In genomic region chr5:10268100-10268499, GRCh38 we compare ENCODE assay signal across 15 cellular contexts.
"Had no signal": no experiment of that assay in that cellular context is flagged by ENCODE, and none has a peak within 500 bp of the region (broad histone marks: within the 10 kb centered on the region; RNA-seq: fewer than 3 reads in every experiment).

No MANE protein-coding gene starts in this region.

- H3K27me3 Mint-ChIP-seq: type B pancreatic cell had no signal

- H3K27me3 ChIP-seq: right atrium auricular region had no signal

- H3K36me3 Mint-ChIP-seq: natural killer cell had no signal

- H3K4me1 Mint-ChIP-seq: memory B cell had no signal

- H3K27ac ChIP-seq: right atrium auricular region had no signal

- H3K9me3 ChIP-seq: right atrium auricular region had no signal

- H3K9me3 Mint-ChIP-seq: activated CD4-positive, alpha-beta T cell treated with anti-CD3 and anti-CD28 coated beads, Interleukin-2, amount 10 ng/mL, durations not matched to agents 24 days and 14 days; activated T-helper 1 cell treated with anti-CD3 and anti-CD28 coated beads, Interleukin-12 subunit alpha, Interleukin-12 subunit beta, Interleukin-2, Interleukin-4 antibody, amounts not matched to agents 30 ng/mL and 10 ng/mL and 1 ng/mL, durations not matched to agents 14 hours and 24 hours and 36 hours; effector memory CD8-positive, alpha-beta T cell; memory B cell; natural killer cell; WTC11 had no signal

- H3K27ac Mint-ChIP-seq: activated CD4-positive, alpha-beta T cell treated with anti-CD3 and anti-CD28 coated beads, Interleukin-2, amount 10 ng/mL, durations not matched to agents 24 days and 14 days; activated naive CD8-positive, alpha-beta T cell treated with anti-CD3 and anti-CD28 coated beads, Interleukin-2, amount 10 ng/mL, durations not matched to agents 7 days and 5 days; activated T-helper 1 cell treated with anti-CD3 and anti-CD28 coated beads, Interleukin-12 subunit alpha, Interleukin-12 subunit beta, Interleukin-2, Interleukin-4 antibody, amounts not matched to agents 30 ng/mL and 10 ng/mL and 1 ng/mL, durations not matched to agents 14 hours and 24 hours and 36 hours; effector memory CD8-positive, alpha-beta T cell; memory B cell; natural killer cell; type B pancreatic cell; WTC11 had no signal

- ATAC-seq: effector memory CD8-positive, alpha-beta T cell; left ventricle myocardium superior; natural killer cell; WTC11 had no signal

- DNase-seq: activated CD4-positive, alpha-beta T cell treated with anti-CD3 and anti-CD28 coated beads, Interleukin-2, amount 10 ng/mL, durations not matched to agents 24 days and 14 days; activated naive CD8-positive, alpha-beta T cell treated with anti-CD3 and anti-CD28 coated beads, Interleukin-2, amount 10 ng/mL, durations not matched to agents 7 days and 5 days; aorta; dermis blood vessel endothelial cell; effector memory CD8-positive, alpha-beta T cell; left ventricle myocardium superior; natural killer cell; nucleus accumbens; stimulated activated CD4-positive, alpha-beta T cell treated with anti-CD3 and anti-CD28 coated beads, Interleukin-4, amount 100 ng/mL, for 24 hours; stimulated activated naive CD8-positive, alpha-beta T cell treated with anti-CD3 and anti-CD28 coated beads, Interleukin-15, Interleukin-2, amounts not matched to agents 100 U/mL and 50 U/mL, for 24 hours had no signal

- H3K4me3 Mint-ChIP-seq: activated CD4-positive, alpha-beta T cell treated with anti-CD3 and anti-CD28 coated beads, Interleukin-2, amount 10 ng/mL, durations not matched to agents 24 days and 14 days; activated naive CD8-positive, alpha-beta T cell treated with anti-CD3 and anti-CD28 coated beads, Interleukin-2, amount 10 ng/mL, durations not matched to agents 7 days and 5 days; activated T-helper 1 cell treated with anti-CD3 and anti-CD28 coated beads, Interleukin-12 subunit alpha, Interleukin-12 subunit beta, Interleukin-2, Interleukin-4 antibody, amounts not matched to agents 30 ng/mL and 10 ng/mL and 1 ng/mL, durations not matched to agents 14 hours and 24 hours and 36 hours; effector memory CD8-positive, alpha-beta T cell; memory B cell; natural killer cell; type B pancreatic cell; WTC11 had no signal
